ENCODE assay signal across 8 cellular contexts in genomic region chr11:57792060-57792541, GRCh38.
DNase-seq lines count a peak whose midpoint lies in the region; ATAC-seq and TF ChIP-seq lines count a peak whose summit lies in the region.

No MANE protein-coding gene starts in this region.

- peak overlapping the region; percentile 38 for H3K4me3 Mint-ChIP-seq in activated naive CD4-positive, alpha-beta T cell treated with anti-CD3 and anti-CD28 coated beads, Interleukin-2, amount 10 ng/mL, durations not matched to agents 7 days and 5 days

- peak; percentile 98 for DNase-seq in SIG-M5 treated with dmso at 0.1 percent for 504 hours (lab: John Stamatoyannopoulos, UW; ENCODE audit: unreplicated experiment)
- DNase-seq in activated naive CD4-positive, alpha-beta T cell treated with anti-CD3 and anti-CD28 coated beads, Interleukin-2, amount 10 ng/mL, durations not matched to agents 7 days and 5 days, result peak; percentile 88
- peak; percentile 76 for DNase-seq in iris pigment epithelial cell (ENCODE audit: low read depth)
- DNase-seq in stimulated activated CD4-positive, alpha-beta T cell treated with anti-CD3 and anti-CD28 coated beads, TNF-alpha, amount 100 ng/mL, for 1 hour (ENCODE audit: low read depth in 3 of 3, low spot score in 1 of 3), result peak; percentile 60 to 68 (median 60)
- DNase-seq in COLO668 (lab: John Stamatoyannopoulos, UW; ENCODE audit: unreplicated experiment), result no peak
- DNase-seq in epidermal melanocyte (ENCODE audit: insufficient read length, low spot score), result no peak

- no peaks in the 10 kb centered on the region for H3K9me3 Mint-ChIP-seq in activated naive CD4-positive, alpha-beta T cell treated with anti-CD3 and anti-CD28 coated beads, Interleukin-2, amount 10 ng/mL, durations not matched to agents 7 days and 5 days

- peak; percentile 85 for ATAC-seq in GM18505 (IDR thresholded peaks at IDR 0.05; ENCODE audit: unreplicated experiment)
- peak; percentile 90 for ATAC-seq in HG02870 (IDR thresholded peaks at IDR 0.05; ENCODE audit: unreplicated experiment)

- H3K27ac Mint-ChIP-seq in activated naive CD4-positive, alpha-beta T cell treated with anti-CD3 and anti-CD28 coated beads, Interleukin-2, amount 10 ng/mL, durations not matched to agents 7 days and 5 days, result peak overlapping the region; percentile 95

- peaks cover 17% of the 10 kb centered on the region for H3K36me3 Mint-ChIP-seq in activated naive CD4-positive, alpha-beta T cell treated with anti-CD3 and anti-CD28 coated beads, Interleukin-2, amount 10 ng/mL, durations not matched to agents 7 days and 5 days

- H3K27me3 Mint-ChIP-seq in activated naive CD4-positive, alpha-beta T cell treated with anti-CD3 and anti-CD28 coated beads, Interleukin-2, amount 10 ng/mL, durations not matched to agents 7 days and 5 days, result no peaks in the 10 kb centered on the region

- TF ChIP-seq POLR2A in GM18505 (IDR thresholded peaks at IDR 0.05; ENCODE audit: borderline replicate concordance, extremely low read depth, insufficient read depth, insufficient read length), result peak; percentile 64

- CTCF ChIA-PET in activated naive CD4-positive, alpha-beta T cell treated with anti-CD3 and anti-CD28 coated beads, Interleukin-2, amount 10 ng/mL, durations not matched to agents 7 days and 5 days (lab: Charles Lee), result interaction anchor here (1.0 to 2.1 kb wide), 4 partner anchors 9 to 732 kb away, joined by 3 to 8 read pairs (median 4); partner anchors contain the start of gene UBE2L6

- H3K4me1 Mint-ChIP-seq in activated naive CD4-positive, alpha-beta T cell treated with anti-CD3 and anti-CD28 coated beads, Interleukin-2, amount 10 ng/mL, durations not matched to agents 7 days and 5 days, result peaks cover 54% of the 10 kb centered on the region

Comparison
In these comparisons a context has a peak if more than half of its experiments do, and no peak if none do; other contexts are left out.
1. DNase-seq: peak in SIG-M5 treated with dmso at 0.1 percent for 504 hours (single experiment), activated naive CD4-positive, alpha-beta T cell treated with anti-CD3 and anti-CD28 coated beads, Interleukin-2, amount 10 ng/mL, durations not matched to agents 7 days and 5 days (single experiment), iris pigment epithelial cell (single experiment) and stimulated activated CD4-positive, alpha-beta T cell treated with anti-CD3 and anti-CD28 coated beads, TNF-alpha, amount 100 ng/mL, for 1 hour (3 of 3); none in COLO668 (single experiment) and epidermal melanocyte (single experiment).